Comparison of ENCODE assay signal across 9 cellular contexts in genomic region chr16:57372372-57373116, GRCh38. TPM values are rescaled to one million over a fixed set of nuclear protein-coding genes. Genes with fewer than 3 reads are reported as not detected.
DNase-seq lines count a peak whose midpoint lies in the region; ATAC-seq and TF ChIP-seq lines count a peak whose summit lies in the region.
"Had no signal": no experiment of that assay in that cellular context is flagged by ENCODE, and none has a peak within 500 bp of the region (broad histone marks: within the 10 kb centered on the region; RNA-seq: fewer than 3 reads in every experiment).

CX3CL1 (plus strand) TSS chr16:57372490; CDS start chr16:57372569, 79 bp downstream.

- peaks cover 0 to 2% of the 10 kb centered on the region in 2 donors for H3K9me3 Mint-ChIP-seq in activated T-cell treated with anti-CD3 and anti-CD28 coated beads, Interleukin-2, amount 50 U/mL, for 72 hours
- H3K9me3 Mint-ChIP-seq in activated naive CD4-positive, alpha-beta T cell treated with anti-CD3 and anti-CD28 coated beads for 36 hours: no peaks in the 10 kb centered on the region
- H3K9me3 Mint-ChIP-seq: central memory CD8-positive, alpha-beta T cell had no signal

- H3K27ac Mint-ChIP-seq in activated T-cell treated with anti-CD3 and anti-CD28 coated beads, Interleukin-2, amount 50 U/mL, for 72 hours: no peak within 1 kb of the TSS
- H3K27ac Mint-ChIP-seq in activated naive CD4-positive, alpha-beta T cell treated with anti-CD3 and anti-CD28 coated beads for 36 hours: no peak within 1 kb of the TSS

- H3K27me3 ChIP-seq in parathyroid adenoma (ENCODE audit: control insufficient read depth, insufficient read depth, low read length): no peaks in the 10 kb centered on the region

- DNase-seq in DMS79 (lab: John Stamatoyannopoulos, UW): peak; percentile 33
- peak; percentile 52 for DNase-seq in SW480 (ENCODE audit: low spot score)
- DNase-seq in cardiac septum (ENCODE audit: low spot score): peak; percentile 88
- no peak for DNase-seq in activated T-cell treated with anti-CD3 and anti-CD28 coated beads, Interleukin-2, amount 50 U/mL, for 72 hours
- no peak for DNase-seq in activated naive CD4-positive, alpha-beta T cell treated with anti-CD3 and anti-CD28 coated beads for 36 hours
- DNase-seq in GM13977 (ENCODE audit: low spot score): no peak

- peak within 1 kb of the TSS; percentile 55 for H3K27ac ChIP-seq in parathyroid adenoma

- in situ Hi-C loops in GM13977 (cut with MboI; ENCODE audit: low pct_unique_long_range_greater_than_20kb, low sequenced_read_pairs, unreplicated experiment): loop anchor here (10.0 kb wide), 1 partner anchor 68 kb away; no protein-coding TSS in a partner anchor

- H3K27me3 Mint-ChIP-seq in activated T-cell treated with anti-CD3 and anti-CD28 coated beads, Interleukin-2, amount 50 U/mL, for 72 hours (ENCODE audit: low read depth): peaks cover 11% of the 10 kb centered on the region
- H3K27me3 Mint-ChIP-seq in activated naive CD4-positive, alpha-beta T cell treated with anti-CD3 and anti-CD28 coated beads for 36 hours (ENCODE audit: low read depth): peaks cover 2% of the 10 kb centered on the region

- peak; percentile 10 for TF ChIP-seq CTCF in parathyroid adenoma (IDR thresholded peaks at IDR 0.05)
- TF ChIP-seq CTCF in GM13977 (IDR thresholded peaks at IDR 0.05; ENCODE audit: extremely low read depth, insufficient read depth, missing control alignments): no peak

- H3K9me3 ChIP-seq in parathyroid adenoma (ENCODE audit: control insufficient read depth, low read length): no peaks in the 10 kb centered on the region

- peak within 1 kb of the TSS; percentile 61 for H2AFZ ChIP-seq in parathyroid adenoma

- H3K4me1 ChIP-seq in parathyroid adenoma: peaks cover 5% of the 10 kb centered on the region

- no peak within 1 kb of the TSS for H3K4me2 ChIP-seq in parathyroid adenoma (ENCODE audit: low read length)

- no peak within 1 kb of the TSS for H3K4me3 Mint-ChIP-seq in activated T-cell treated with anti-CD3 and anti-CD28 coated beads, Interleukin-2, amount 50 U/mL, for 72 hours
- no peak within 1 kb of the TSS for H3K4me3 Mint-ChIP-seq in activated naive CD4-positive, alpha-beta T cell treated with anti-CD3 and anti-CD28 coated beads for 36 hours
- H3K4me3 Mint-ChIP-seq: central memory CD8-positive, alpha-beta T cell had no signal

- CTCF ChIA-PET in activated naive CD4-positive, alpha-beta T cell treated with anti-CD3 and anti-CD28 coated beads for 36 hours (lab: Charles Lee): interaction anchor here (0.8 kb wide), 1 partner anchor 13 kb away, joined by 3 read pairs; no protein-coding TSS in a partner anchor

- H3K79me2 ChIP-seq in parathyroid adenoma: no peaks in the 10 kb centered on the region

- H3K36me3 ChIP-seq in parathyroid adenoma (ENCODE audit: control insufficient read depth, insufficient read depth, low read length): no peaks in the 10 kb centered on the region

- no peak within 1 kb of the TSS for H3K9ac ChIP-seq in parathyroid adenoma

- H3K4me1 Mint-ChIP-seq in activated T-cell treated with anti-CD3 and anti-CD28 coated beads, Interleukin-2, amount 50 U/mL, for 72 hours (ENCODE audit: low read depth): peaks cover 17% of the 10 kb centered on the region
- peaks cover 5% of the 10 kb centered on the region for H3K4me1 Mint-ChIP-seq in activated naive CD4-positive, alpha-beta T cell treated with anti-CD3 and anti-CD28 coated beads for 36 hours (ENCODE audit: low read depth)
- H3K4me1 Mint-ChIP-seq: central memory CD8-positive, alpha-beta T cell had no signal

- no peaks in the 10 kb centered on the region for H3K36me3 Mint-ChIP-seq in activated T-cell treated with anti-CD3 and anti-CD28 coated beads, Interleukin-2, amount 50 U/mL, for 72 hours (ENCODE audit: insufficient read depth in 2 of 2)
- H3K36me3 Mint-ChIP-seq in activated naive CD4-positive, alpha-beta T cell treated with anti-CD3 and anti-CD28 coated beads for 36 hours (ENCODE audit: low read depth): no peaks in the 10 kb centered on the region

- intact Hi-C loops in cardiac septum (cut with DNase I): loop anchor here (2.0 kb wide), 2 partner anchors 56 to 70 kb away; no protein-coding TSS in a partner anchor
- intact Hi-C loops in activated naive CD4-positive, alpha-beta T cell treated with anti-CD3 and anti-CD28 coated beads for 36 hours (cut with micrococcal nuclease): no loop called here

- peak within 1 kb of the TSS; percentile 34 for H3K4me3 ChIP-seq in parathyroid adenoma (ENCODE audit: low read depth, low read length)

- ATAC-seq in GM21526 (IDR thresholded peaks at IDR 0.05; ENCODE audit: low FRiP score, unreplicated experiment): no peak
- no peak for ATAC-seq in activated T-cell treated with anti-CD3 and anti-CD28 coated beads, Interleukin-2, amount 50 U/mL, for 72 hours (replicated peaks in 1 of 2)

RNA-seq across cellular contexts. Expression of gene CX3CL1, which starts in this region (rescaled TPM):
- 8.7 TPM for total RNA-seq in cardiac septum
- total RNA-seq in activated T-cell treated with anti-CD3 and anti-CD28 coated beads, Interleukin-2, amount 50 U/mL, for 72 hours: not detected
- total RNA-seq in activated naive CD4-positive, alpha-beta T cell treated with anti-CD3 and anti-CD28 coated beads for 36 hours: not detected

Comparison
In these comparisons a context has a peak if more than half of its experiments do, and no peak if none do; other contexts are left out.
1. DNase-seq: peak in DMS79 (single experiment), SW480 (single experiment) and cardiac septum (single experiment); none in activated T-cell treated with anti-CD3 and anti-CD28 coated beads, Interleukin-2, amount 50 U/mL, for 72 hours (0 of 2), activated naive CD4-positive, alpha-beta T cell treated with anti-CD3 and anti-CD28 coated beads for 36 hours (single experiment) and GM13977 (single experiment).